14 cellular contexts compared by ENCODE assay signal in the genomic region with DNA sequence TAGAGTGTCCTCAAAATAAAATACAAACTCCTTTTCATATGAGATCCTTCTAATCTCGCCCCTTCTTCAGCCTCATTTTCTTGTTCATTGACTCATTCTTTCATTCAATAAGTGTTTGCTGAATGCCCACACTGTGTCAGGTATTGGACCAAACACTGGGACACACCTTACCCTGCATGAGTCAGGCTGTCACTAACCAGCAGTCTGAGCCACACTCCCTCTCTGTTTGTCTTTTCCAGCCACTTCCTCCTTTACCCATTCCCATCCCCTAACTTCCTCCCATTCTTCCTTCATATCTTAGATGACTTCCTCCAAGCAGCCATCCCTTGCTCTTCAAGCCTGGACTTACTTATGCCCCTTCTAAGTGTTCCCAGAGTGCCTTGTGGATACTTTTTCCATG. TPM values are rescaled to one million over a fixed set of nuclear protein-coding genes. Genes with fewer than 3 reads are reported as not detected.
DNase-seq lines count a peak whose midpoint lies in the region; ATAC-seq and TF ChIP-seq lines count a peak whose summit lies in the region.
"Had no signal": no experiment of that assay in that cellular context is flagged by ENCODE, and none has a peak within 500 bp of the region (broad histone marks: within the 10 kb centered on the region; RNA-seq: fewer than 3 reads in every experiment).

No MANE protein-coding gene starts in this region.

- H2BK5ac ChIP-seq in H9 (ENCODE audit: insufficient read length, low read length): no peak overlapping the region

- no peak overlapping the region for H3K4me3 ChIP-seq in upper lobe of right lung
- H3K4me3 ChIP-seq: cardiac muscle cell, spleen, thoracic aorta had no signal

- H3K14ac ChIP-seq in H9 (ENCODE audit: insufficient read depth, low read length): no peak overlapping the region

- H2BK120ac ChIP-seq in H9 (ENCODE audit: low read depth, low read length, poor library complexity, severe bottlenecking): no peak overlapping the region

- H4K20me1 ChIP-seq in H9 (ENCODE audit: control insufficient read depth, insufficient read depth, insufficient read length): no peaks in the 10 kb centered on the region

- TF ChIP-seq CTCF in foreskin keratinocyte (conservative IDR thresholded peaks at IDR 0.05) (no peak), upper lobe of right lung (IDR thresholded peaks at IDR 0.05) (no peak), H9 (conservative IDR thresholded peaks at IDR 0.05) (no peak)

- no peaks in the 10 kb centered on the region for H3K9me3 ChIP-seq in upper lobe of right lung
- H3K9me3 ChIP-seq in H9 (ENCODE audit: control insufficient read depth, low read depth, low read length): no peaks in the 10 kb centered on the region
- H3K9me3 ChIP-seq: spleen, thoracic aorta had no signal

- H3K9ac ChIP-seq in H9 (ENCODE audit: extremely low read depth, insufficient read length, low read length): no peak overlapping the region

- no peaks in the 10 kb centered on the region for H3K79me1 ChIP-seq in H9 (ENCODE audit: insufficient read depth, low read depth, low read length, poor library complexity, severe bottlenecking)

- H2AK5ac ChIP-seq in H9 (ENCODE audit: insufficient read length, low read length): no peak overlapping the region

- H3K27ac ChIP-seq in foreskin keratinocyte (no peak overlapping the region), upper lobe of right lung (no peak overlapping the region), H9 (ENCODE audit: insufficient read length, low read depth, low read length) (no peak overlapping the region)
- H3K27ac ChIP-seq: C4-2B, cardiac muscle cell, thoracic aorta had no signal

- no peaks in the 10 kb centered on the region for H3K23me2 ChIP-seq in H9 (ENCODE audit: insufficient read length, low read depth, low read length, poor library complexity, severe bottlenecking)

- no peak overlapping the region for H2AFZ ChIP-seq in H9 (ENCODE audit: low read length)

- no peak overlapping the region for H3K27ac Mint-ChIP-seq in H9

- DNase-seq in stimulated activated CD4-positive, alpha-beta T cell treated with anti-CD3 and anti-CD28 coated beads, Interleukin-15, amount 100 ng/mL, for 24 hours: peak; percentile 36
- no peak for DNase-seq in stimulated activated CD4-positive, alpha-beta T cell treated with anti-CD3 and anti-CD28 coated beads, Interleukin-2, amount 100 ng/mL, for 24 hours
- DNase-seq in LoVo (ENCODE audit: low spot score): peak; percentile 19
- DNase-seq in foreskin keratinocyte: peak in 1 of 2 donors; percentile 42
- no peak for DNase-seq in upper lobe of right lung
- DNase-seq in NCI-H345 treated with DMSO at 0.1 percent for 48 hours (lab: John Stamatoyannopoulos, UW; ENCODE audit: unreplicated experiment): no peak
- DNase-seq in H9: no peak
- DNase-seq: activated gamma-delta T cell treated with Interleukin-2 at 50 U/mL for 16 hours, NCI-H2029 treated with DMSO at 0.1 percent for 48 hours, spleen had no signal

- H4K8ac ChIP-seq in H9 (replicated peaks; ENCODE audit: insufficient read length, low read depth, low read length): no peak overlapping the region

- no peak overlapping the region for H3K4me2 ChIP-seq in H9 (ENCODE audit: insufficient read depth, insufficient read length, low read length)

- H4K91ac ChIP-seq in H9 (ENCODE audit: insufficient read length, low read depth, low read length): no peak overlapping the region

- H3K56ac ChIP-seq in H9 (ENCODE audit: insufficient read length, low read depth, low read length): no peak overlapping the region

- no peaks in the 10 kb centered on the region for H3K79me2 ChIP-seq in H9 (ENCODE audit: insufficient read depth, low read length)

- H2BK20ac ChIP-seq in H9 (ENCODE audit: low read depth, low read length, poor library complexity, severe bottlenecking): no peak overlapping the region

- no peaks in the 10 kb centered on the region for H3K36me3 Mint-ChIP-seq in H9 (ENCODE audit: insufficient read depth in 1 of 3, low read depth in 3 of 3)

- no CpG with 5 or more reads among the region's 1 CpG for WGBS in H9 (ENCODE audit: extremely low coverage, insufficient read length, low lambda C conversion rate)

- H3T11ph ChIP-seq in H9 (ENCODE audit: low read length): no peak overlapping the region

- ATAC-seq in foreskin keratinocyte (peak; percentile 89), upper lobe of right lung (peak; percentile 74), SK-N-SH treated with all-trans-retinoic acid at 6 μM for 48 hours (no peak)

- intact Hi-C loops in upper lobe of right lung (cut with DNase I): no loop called here

- H2BK15ac ChIP-seq in H9 (ENCODE audit: low read depth, low read length): no peak overlapping the region

- H3K18ac ChIP-seq in H9 (ENCODE audit: insufficient read length, low read depth, low read length): no peak overlapping the region

- no peaks in the 10 kb centered on the region for H3K27me3 ChIP-seq in foreskin keratinocyte
- H3K27me3 ChIP-seq in upper lobe of right lung: no peaks in the 10 kb centered on the region
- no peaks in the 10 kb centered on the region; the same call in 1 of the 2 replicates for H3K27me3 ChIP-seq in H9 (ENCODE audit: insufficient read depth, low read length)
- H3K27me3 ChIP-seq: cardiac muscle cell, spleen had no signal

- H3K36me3 ChIP-seq in upper lobe of right lung: no peaks in the 10 kb centered on the region
- H3K36me3 ChIP-seq: cardiac muscle cell, spleen, thoracic aorta had no signal

- no peaks in the 10 kb centered on the region for H3K9me3 Mint-ChIP-seq in H9

- H3K4me1 ChIP-seq in foreskin keratinocyte (peaks cover 5% of the 10 kb centered on the region), upper lobe of right lung (no peaks in the 10 kb centered on the region), H9 (ENCODE audit: insufficient read depth, low read length) (no peaks in the 10 kb centered on the region)

- H3K23ac ChIP-seq in H9 (ENCODE audit: insufficient read length, low read depth, low read length): no peak overlapping the region

- H3K4me1 Mint-ChIP-seq in H9: peaks cover 6 to 7% of the 10 kb centered on the region in 2 experiments; a peak in 3 of 4 replicates

- peaks cover 2% of the 10 kb centered on the region; the same call in 1 of the 2 replicates for H3K27me3 Mint-ChIP-seq in H9 (ENCODE audit: low read depth)

- no peak overlapping the region for H2BK12ac ChIP-seq in H9 (ENCODE audit: insufficient read length, low read depth, low read length)

- no peak overlapping the region for H3K4ac ChIP-seq in H9 (ENCODE audit: low read depth, low read length)

- H3K4me3 Mint-ChIP-seq in H9: no peak overlapping the region

- H4K5ac ChIP-seq in H9 (ENCODE audit: insufficient read length, low read depth, low read length): no peak overlapping the region

TF ChIP-seq in SK-N-SH treated with all-trans-retinoic acid at 6 μM for 48 hours, 23 proteins besides CTCF, POLR2A, EP300 and RAD21 (continues in another document):
- no peak for TF ChIP-seq ESRRG (CRISPR knock-in tag; IDR thresholded peaks at IDR 0.05)
- TF ChIP-seq, protein P1, sequence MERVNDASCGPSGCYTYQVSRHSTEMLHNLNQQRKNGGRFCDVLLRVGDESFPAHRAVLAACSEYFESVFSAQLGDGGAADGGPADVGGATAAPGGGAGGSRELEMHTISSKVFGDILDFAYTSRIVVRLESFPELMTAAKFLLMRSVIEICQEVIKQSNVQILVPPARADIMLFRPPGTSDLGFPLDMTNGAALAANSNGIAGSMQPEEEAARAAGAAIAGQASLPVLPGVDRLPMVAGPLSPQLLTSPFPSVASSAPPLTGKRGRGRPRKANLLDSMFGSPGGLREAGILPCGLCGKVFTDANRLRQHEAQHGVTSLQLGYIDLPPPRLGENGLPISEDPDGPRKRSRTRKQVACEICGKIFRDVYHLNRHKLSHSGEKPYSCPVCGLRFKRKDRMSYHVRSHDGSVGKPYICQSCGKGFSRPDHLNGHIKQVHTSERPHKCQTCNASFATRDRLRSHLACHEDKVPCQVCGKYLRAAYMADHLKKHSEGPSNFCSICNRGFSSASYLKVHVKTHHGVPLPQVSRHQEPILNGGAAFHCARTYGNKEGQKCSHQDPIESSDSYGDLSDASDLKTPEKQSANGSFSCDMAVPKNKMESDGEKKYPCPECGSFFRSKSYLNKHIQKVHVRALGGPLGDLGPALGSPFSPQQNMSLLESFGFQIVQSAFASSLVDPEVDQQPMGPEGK (CRISPR knock-in tag; IDR thresholded peaks at IDR 0.05; ENCODE audit: borderline replicate concordance): no peak
- TF ChIP-seq, protein P2, sequence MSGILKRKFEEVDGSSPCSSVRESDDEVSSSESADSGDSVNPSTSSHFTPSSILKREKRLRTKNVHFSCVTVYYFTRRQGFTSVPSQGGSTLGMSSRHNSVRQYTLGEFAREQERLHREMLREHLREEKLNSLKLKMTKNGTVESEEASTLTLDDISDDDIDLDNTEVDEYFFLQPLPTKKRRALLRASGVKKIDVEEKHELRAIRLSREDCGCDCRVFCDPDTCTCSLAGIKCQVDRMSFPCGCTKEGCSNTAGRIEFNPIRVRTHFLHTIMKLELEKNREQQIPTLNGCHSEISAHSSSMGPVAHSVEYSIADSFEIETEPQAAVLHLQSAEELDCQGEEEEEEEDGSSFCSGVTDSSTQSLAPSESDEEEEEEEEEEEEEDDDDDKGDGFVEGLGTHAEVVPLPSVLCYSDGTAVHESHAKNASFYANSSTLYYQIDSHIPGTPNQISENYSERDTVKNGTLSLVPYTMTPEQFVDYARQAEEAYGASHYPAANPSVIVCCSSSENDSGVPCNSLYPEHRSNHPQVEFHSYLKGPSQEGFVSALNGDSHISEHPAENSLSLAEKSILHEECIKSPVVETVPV (CRISPR knock-in tag; IDR thresholded peaks at IDR 0.05): no peak
- no peak for TF ChIP-seq ZNF8 (CRISPR knock-in tag; IDR thresholded peaks at IDR 0.05)
- TF ChIP-seq RARB (CRISPR knock-in tag; IDR thresholded peaks at IDR 0.05): no peak

RNA-seq across cellular contexts. Expression of a gene that starts 27.0 kb away (rescaled TPM):
- total RNA-seq in foreskin keratinocyte: 122 and 130 TPM in 2 replicates
- 20.3 and 27.4 TPM in 2 replicates for polyA plus RNA-seq in foreskin keratinocyte
- 108 TPM for total RNA-seq in upper lobe of right lung
- total RNA-seq in H9 (2021): 147 and 154 TPM in 2 replicates

Comparison
In these comparisons a context has a peak if more than half of its experiments do, and no peak if none do; other contexts are left out.
1. DNase-seq: peak in stimulated activated CD4-positive, alpha-beta T cell treated with anti-CD3 and anti-CD28 coated beads, Interleukin-15, amount 100 ng/mL, for 24 hours (single experiment) and LoVo (single experiment); none in stimulated activated CD4-positive, alpha-beta T cell treated with anti-CD3 and anti-CD28 coated beads, Interleukin-2, amount 100 ng/mL, for 24 hours (0 of 2), upper lobe of right lung (single experiment), NCI-H345 treated with DMSO at 0.1 percent for 48 hours (single experiment) and H9 (single experiment).